10 cellular contexts compared by ENCODE assay signal in the genomic region with DNA sequence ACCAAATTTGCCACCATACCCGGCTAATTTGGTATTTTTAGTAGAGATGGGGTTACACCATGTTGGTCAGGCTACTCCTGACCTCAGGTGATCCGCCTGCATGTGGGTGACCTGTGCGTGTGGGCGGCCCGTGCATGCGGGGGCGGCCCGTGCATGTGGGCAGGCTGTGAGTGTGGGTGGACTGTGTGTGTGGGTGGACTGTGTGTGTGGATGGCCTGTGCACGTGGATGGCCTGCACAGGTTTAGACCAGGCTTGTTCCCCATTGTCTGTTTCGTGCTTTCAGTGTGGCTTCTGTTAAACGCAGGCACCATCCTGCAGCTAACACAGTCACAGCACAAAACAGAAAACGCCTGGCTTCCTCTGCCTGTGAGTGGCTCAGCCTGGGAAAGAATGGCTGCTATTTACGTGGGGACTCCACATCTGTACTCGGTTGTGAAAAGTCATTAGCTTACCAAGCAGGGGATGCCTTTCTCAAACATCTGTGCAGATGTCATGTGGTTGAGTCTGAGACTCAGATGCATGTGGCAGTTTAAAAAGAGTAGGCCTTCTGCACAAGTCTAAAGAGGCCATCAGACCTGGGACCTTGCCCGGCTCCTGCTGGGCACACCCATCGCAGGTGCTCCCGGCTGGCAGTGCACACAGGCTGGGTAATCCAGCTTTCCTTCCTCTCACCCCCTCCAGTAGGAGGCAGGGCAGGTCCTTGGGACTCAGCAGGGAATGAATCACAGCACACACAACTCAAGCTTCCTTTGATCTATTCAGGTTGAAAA.
DNase-seq lines count a peak whose midpoint lies in the region; ATAC-seq, FAIRE-seq and TF ChIP-seq lines count a peak whose summit lies in the region.
"Had no signal": no experiment of that assay in that cellular context is flagged by ENCODE, and none has a peak within 500 bp of the region (broad histone marks: within the 10 kb centered on the region; RNA-seq: fewer than 3 reads in every experiment).

No MANE protein-coding gene starts in this region.

- H3K27ac ChIP-seq in tibial artery = no peak overlapping the region

- intact Hi-C loops in tibial artery (cut with DNase I; ENCODE audit: low total_unique reads) = no loop called here

- peak; percentile 76 for FAIRE-seq in urothelium cell line (lab: Jason Lieb, UNC)

- CTCF ChIA-PET in activated CD8-positive, alpha-beta memory T cell treated with anti-CD3 and anti-CD28 coated beads, Interleukin-2, amount 10 ng/mL, durations not matched to agents 7 days and 5 days (lab: Charles Lee) = no interaction called here

- H3K4me1 Mint-ChIP-seq in activated CD8-positive, alpha-beta memory T cell treated with anti-CD3 and anti-CD28 coated beads, Interleukin-2, amount 10 ng/mL, durations not matched to agents 7 days and 5 days = no peaks in the 10 kb centered on the region

- no peaks in the 10 kb centered on the region for H3K4me1 ChIP-seq in tibial artery

- no peak for TF ChIP-seq CTCF in tibial artery (IDR thresholded peaks at IDR 0.05)

- no peak overlapping the region for H3K4me3 ChIP-seq in tibial artery

- no peak overlapping the region for H3K4me3 Mint-ChIP-seq in activated CD8-positive, alpha-beta memory T cell treated with anti-CD3 and anti-CD28 coated beads, Interleukin-2, amount 10 ng/mL, durations not matched to agents 7 days and 5 days

- no peaks in the 10 kb centered on the region for H3K36me3 Mint-ChIP-seq in activated CD8-positive, alpha-beta memory T cell treated with anti-CD3 and anti-CD28 coated beads, Interleukin-2, amount 10 ng/mL, durations not matched to agents 7 days and 5 days

- no peaks in the 10 kb centered on the region for H3K36me3 ChIP-seq in tibial artery

- no peaks in the 10 kb centered on the region for H3K27me3 ChIP-seq in tibial artery

- DNase-seq in activated CD8-positive, alpha-beta memory T cell treated with anti-CD3 and anti-CD28 coated beads, Interleukin-2, amount 10 ng/mL, durations not matched to agents 7 days and 5 days = peak; percentile 22
- DNase-seq in activated CD8-positive, alpha-beta memory T cell treated with anti-CD3 and anti-CD28 coated beads, Interleukin-2, amount 50 U/mL, for 4 hours = no peak
- DNase-seq in SW480 (ENCODE audit: low spot score) (peak; percentile 92), kidney glomerular epithelial cell (lab: John Stamatoyannopoulos, UW) (peak; percentile 38), urothelium cell line (ENCODE audit: low spot score) (peak; percentile 48), tibial artery (no peak)
- no peak for DNase-seq in activated T-cell treated with anti-CD3 and anti-CD28 coated beads, Interleukin-2, amount 50 U/mL, for 48 hours
- DNase-seq: AML-193, left cardiac atrium had no signal

- no peaks in the 10 kb centered on the region for H3K9me3 ChIP-seq in tibial artery

- H3K9me3 Mint-ChIP-seq in activated CD8-positive, alpha-beta memory T cell treated with anti-CD3 and anti-CD28 coated beads, Interleukin-2, amount 10 ng/mL, durations not matched to agents 7 days and 5 days (ENCODE audit: low read depth) = no peaks in the 10 kb centered on the region

- no peak for ATAC-seq in activated CD8-positive, alpha-beta memory T cell treated with anti-CD3 and anti-CD28 coated beads, Interleukin-2, amount 10 ng/mL, durations not matched to agents 7 days and 5 days
- ATAC-seq in GM21447 (IDR thresholded peaks at IDR 0.05; ENCODE audit: unreplicated experiment) = no peak

- no peak overlapping the region for H3K27ac Mint-ChIP-seq in activated CD8-positive, alpha-beta memory T cell treated with anti-CD3 and anti-CD28 coated beads, Interleukin-2, amount 10 ng/mL, durations not matched to agents 7 days and 5 days

- H3K27me3 Mint-ChIP-seq in activated CD8-positive, alpha-beta memory T cell treated with anti-CD3 and anti-CD28 coated beads, Interleukin-2, amount 10 ng/mL, durations not matched to agents 7 days and 5 days = no peaks in the 10 kb centered on the region

Comparison
In these comparisons a context has a peak if more than half of its experiments do, and no peak if none do; other contexts are left out.
1. DNase-seq: peak in activated CD8-positive, alpha-beta memory T cell treated with anti-CD3 and anti-CD28 coated beads, Interleukin-2, amount 10 ng/mL, durations not matched to agents 7 days and 5 days (single experiment), SW480 (single experiment), kidney glomerular epithelial cell (single experiment) and urothelium cell line (single experiment); none in activated CD8-positive, alpha-beta memory T cell treated with anti-CD3 and anti-CD28 coated beads, Interleukin-2, amount 50 U/mL, for 4 hours (single experiment), activated T-cell treated with anti-CD3 and anti-CD28 coated beads, Interleukin-2, amount 50 U/mL, for 48 hours (0 of 2) and tibial artery (0 of 2).